In the genomic region with DNA sequence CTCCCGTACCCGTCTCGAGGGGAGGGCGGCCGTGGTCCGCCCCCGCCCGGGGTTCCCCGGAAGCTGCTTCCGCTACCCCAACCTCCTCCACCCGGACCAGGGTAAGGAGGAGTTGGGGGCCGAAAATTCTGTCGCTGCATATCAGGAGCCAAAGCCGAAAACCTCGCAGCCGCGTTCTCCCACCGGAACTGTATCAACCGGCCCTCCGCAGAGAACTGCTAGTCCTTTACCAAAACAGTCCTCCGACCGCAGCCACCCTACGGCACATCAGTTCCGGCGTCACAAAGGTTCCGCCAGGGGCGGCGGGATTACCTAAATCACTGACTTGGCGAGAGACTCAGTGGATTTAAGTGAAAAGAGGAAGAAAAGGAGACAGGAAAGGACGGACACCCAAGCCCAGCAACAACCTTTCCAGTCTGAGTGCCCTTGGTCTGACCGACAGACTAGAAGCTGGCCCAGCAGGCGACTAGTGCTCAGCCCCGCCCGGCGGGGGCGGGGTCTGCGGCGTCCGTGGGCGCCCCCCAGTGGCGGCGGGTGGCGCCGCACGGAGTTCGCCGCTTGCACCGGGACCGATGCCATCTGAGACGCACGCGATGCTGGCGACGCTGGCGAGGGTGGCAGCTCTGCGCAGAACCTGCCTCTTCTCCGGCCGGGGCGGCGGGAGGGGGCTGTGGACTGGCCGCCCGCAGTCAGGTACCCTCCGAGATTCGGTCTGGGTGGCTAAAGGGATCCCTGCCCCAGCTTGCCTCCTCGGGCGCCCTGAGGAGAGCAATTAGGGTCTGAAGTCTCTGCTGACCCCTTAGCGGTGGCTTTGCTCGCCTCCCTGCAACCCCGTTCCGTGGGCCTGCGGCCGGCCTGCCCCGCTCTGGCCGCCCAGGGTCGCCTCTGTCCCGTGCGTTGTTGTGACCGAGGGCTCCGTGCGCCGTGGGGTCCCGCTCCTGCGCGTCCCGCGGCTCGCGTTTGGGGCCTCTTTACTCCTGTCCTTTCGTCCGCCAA, we compare ENCODE assay signal across 1 cellular context.
TF ChIP-seq lines count a peak whose summit lies in the region.

A gene (minus strand): TSS at position 195 of the 996 bp plus-strand sequence. CDS start 55 bp downstream, at position 140.
A gene (plus strand): TSS at position 578 of the 996 bp plus-strand sequence.

TF ChIP-seq in HepG2, 621 proteins besides CTCF, POLR2A, EP300 and RAD21 (continued from another document):
- no peak for TF ChIP-seq ZNF44 (CRISPR knock-in tag; IDR thresholded peaks at IDR 0.05)
- peak; percentile 88 for TF ChIP-seq ZMYM4 (CRISPR knock-in tag; IDR thresholded peaks at IDR 0.05)
- TF ChIP-seq TP53 (CRISPR knock-in tag; conservative IDR thresholded peaks at IDR 0.05) = no peak
- peak; percentile 62; the same call in 1 of the 2 replicates for TF ChIP-seq ZBTB7B (CRISPR knock-in tag; IDR thresholded peaks at IDR 0.05)
- TF ChIP-seq MYC (CRISPR knock-in tag; IDR thresholded peaks at IDR 0.05; ENCODE audit: borderline replicate concordance) = peak; percentile 83
- no peak for TF ChIP-seq ZBTB3 (CRISPR knock-in tag; IDR thresholded peaks at IDR 0.05; ENCODE audit: borderline replicate concordance, low read depth)
- no peak for TF ChIP-seq SCMH1 (CRISPR knock-in tag; IDR thresholded peaks at IDR 0.05; ENCODE audit: borderline replicate concordance)
- TF ChIP-seq HMG20B (CRISPR knock-in tag; conservative IDR thresholded peaks at IDR 0.05) = peak; percentile 72
- peak; percentile 35; the same call in 1 of the 2 replicates for TF ChIP-seq ZNF619 (CRISPR knock-in tag; IDR thresholded peaks at IDR 0.05)
- TF ChIP-seq MATR3 (CRISPR knock-in tag; IDR thresholded peaks at IDR 0.05) = no peak
- no peak for TF ChIP-seq MLLT10 (CRISPR knock-in tag; IDR thresholded peaks at IDR 0.05)
- no peak; the same call in 1 of the 2 replicates for TF ChIP-seq ZC3H4 (CRISPR knock-in tag; IDR thresholded peaks at IDR 0.05; ENCODE audit: borderline replicate concordance)
- TF ChIP-seq BRCA1 (CRISPR knock-in tag; IDR thresholded peaks at IDR 0.05) = 0 out of 2 replicates have a peak, but pooled peaks have one; percentile 56
- TF ChIP-seq, protein P1, sequence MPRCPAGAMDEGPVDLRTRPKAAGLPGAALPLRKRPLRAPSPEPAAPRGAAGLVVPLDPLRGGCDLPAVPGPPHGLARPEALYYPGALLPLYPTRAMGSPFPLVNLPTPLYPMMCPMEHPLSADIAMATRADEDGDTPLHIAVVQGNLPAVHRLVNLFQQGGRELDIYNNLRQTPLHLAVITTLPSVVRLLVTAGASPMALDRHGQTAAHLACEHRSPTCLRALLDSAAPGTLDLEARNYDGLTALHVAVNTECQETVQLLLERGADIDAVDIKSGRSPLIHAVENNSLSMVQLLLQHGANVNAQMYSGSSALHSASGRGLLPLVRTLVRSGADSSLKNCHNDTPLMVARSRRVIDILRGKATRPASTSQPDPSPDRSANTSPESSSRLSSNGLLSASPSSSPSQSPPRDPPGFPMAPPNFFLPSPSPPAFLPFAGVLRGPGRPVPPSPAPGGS (CRISPR knock-in tag; IDR thresholded peaks at IDR 0.05) = no peak; the same call in 1 of the 2 replicates
- peak; percentile 89 for TF ChIP-seq ZFY (CRISPR knock-in tag; IDR thresholded peaks at IDR 0.05)
- TF ChIP-seq, protein P2, sequence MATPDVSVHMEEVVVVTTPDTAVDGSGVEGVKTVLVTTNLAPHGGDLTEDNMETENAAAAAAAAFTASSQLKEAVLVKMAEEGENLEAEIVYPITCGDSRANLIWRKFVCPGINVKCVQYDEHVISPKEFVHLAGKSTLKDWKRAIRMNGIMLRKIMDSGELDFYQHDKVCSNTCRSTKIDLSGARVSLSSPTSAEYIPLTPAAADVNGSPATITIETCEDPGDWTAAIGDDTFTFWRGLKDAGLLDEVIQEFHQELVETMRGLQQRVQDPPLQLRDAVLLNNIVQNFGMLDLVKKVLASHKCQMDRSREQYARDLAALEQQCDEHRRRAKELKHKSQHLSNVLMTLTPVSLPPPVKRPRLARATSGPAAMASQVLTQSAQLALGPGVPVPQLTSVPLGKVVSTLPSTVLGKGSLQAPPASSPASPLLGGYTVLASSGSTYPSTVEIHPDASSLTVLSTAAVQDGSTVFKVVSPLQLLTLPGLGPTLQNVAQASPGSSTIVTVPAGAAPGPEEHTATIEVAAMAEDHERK (CRISPR knock-in tag; IDR thresholded peaks at IDR 0.05; ENCODE audit: low read depth) = no peak
- peak; percentile 34; the same call in 1 of the 2 replicates for TF ChIP-seq ZNF335 (CRISPR knock-in tag; IDR thresholded peaks at IDR 0.05)
- peak; percentile 92 for TF ChIP-seq TAF1 (CRISPR knock-in tag; IDR thresholded peaks at IDR 0.05)
- TF ChIP-seq ZFP36 (IDR thresholded peaks at IDR 0.05; ENCODE audit: borderline replicate concordance, low read depth, low read length, partially characterized antibody) = no peak
- 0 out of 2 replicates have a peak, but pooled peaks have one; percentile 12 for TF ChIP-seq FOXJ3 (CRISPR knock-in tag; IDR thresholded peaks at IDR 0.05; ENCODE audit: borderline replicate concordance)
- no peak for TF ChIP-seq ZNF83 (CRISPR knock-in tag; IDR thresholded peaks at IDR 0.05; ENCODE audit: borderline replicate concordance)
- peak; percentile 91 for TF ChIP-seq HOXA5 (CRISPR knock-in tag; IDR thresholded peaks at IDR 0.05)
- no peak; the same call in none of the 2 replicates for TF ChIP-seq KLF15 (CRISPR knock-in tag; IDR thresholded peaks at IDR 0.05; ENCODE audit: borderline replicate concordance)
- no peak for TF ChIP-seq ZNF713 (CRISPR knock-in tag; IDR thresholded peaks at IDR 0.05)
- TF ChIP-seq, protein P3, sequence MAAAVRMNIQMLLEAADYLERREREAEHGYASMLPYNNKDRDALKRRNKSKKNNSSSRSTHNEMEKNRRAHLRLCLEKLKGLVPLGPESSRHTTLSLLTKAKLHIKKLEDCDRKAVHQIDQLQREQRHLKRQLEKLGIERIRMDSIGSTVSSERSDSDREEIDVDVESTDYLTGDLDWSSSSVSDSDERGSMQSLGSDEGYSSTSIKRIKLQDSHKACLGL (CRISPR knock-in tag; IDR thresholded peaks at IDR 0.05) = peak; percentile 92; the same call in 1 of the 2 replicates
- peak; percentile 33; the same call in 1 of the 2 replicates for TF ChIP-seq CREB1 (IDR thresholded peaks at IDR 0.05)
- TF ChIP-seq CREB1 (CRISPR knock-in tag; IDR thresholded peaks at IDR 0.05) = peak; percentile 55; the same call in 1 of the 2 replicates
- TF ChIP-seq, protein P4, sequence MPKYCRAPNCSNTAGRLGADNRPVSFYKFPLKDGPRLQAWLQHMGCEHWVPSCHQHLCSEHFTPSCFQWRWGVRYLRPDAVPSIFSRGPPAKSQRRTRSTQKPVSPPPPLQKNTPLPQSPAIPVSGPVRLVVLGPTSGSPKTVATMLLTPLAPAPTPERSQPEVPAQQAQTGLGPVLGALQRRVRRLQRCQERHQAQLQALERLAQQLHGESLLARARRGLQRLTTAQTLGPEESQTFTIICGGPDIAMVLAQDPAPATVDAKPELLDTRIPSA (CRISPR knock-in tag; IDR thresholded peaks at IDR 0.05; ENCODE audit: borderline replicate concordance) = no peak
- peak; percentile 100 for TF ChIP-seq ASH2L (IDR thresholded peaks at IDR 0.05; ENCODE audit: insufficient read length, low read depth, low read length)
- TF ChIP-seq, protein P5, sequence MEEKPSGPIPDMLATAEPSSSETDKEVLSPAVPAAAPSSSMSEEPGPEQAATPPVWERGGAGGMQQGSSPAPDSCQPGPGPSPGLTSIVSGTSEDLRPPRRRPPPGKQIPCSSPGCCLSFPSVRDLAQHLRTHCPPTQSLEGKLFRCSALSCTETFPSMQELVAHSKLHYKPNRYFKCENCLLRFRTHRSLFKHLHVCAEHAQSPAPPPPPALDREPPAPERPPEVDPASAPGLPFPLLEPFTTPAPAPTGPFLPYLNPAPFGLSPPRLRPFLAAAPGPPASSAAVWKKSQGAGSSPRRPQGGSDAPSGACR (CRISPR knock-in tag; IDR thresholded peaks at IDR 0.05) = peak; percentile 80; the same call in 1 of the 2 replicates
- no peak for TF ChIP-seq ZNF839 (CRISPR knock-in tag; IDR thresholded peaks at IDR 0.05; ENCODE audit: borderline replicate concordance)
- no peak for TF ChIP-seq DNMT3B (CRISPR knock-in tag; conservative IDR thresholded peaks at IDR 0.05)
- TF ChIP-seq, protein P6, sequence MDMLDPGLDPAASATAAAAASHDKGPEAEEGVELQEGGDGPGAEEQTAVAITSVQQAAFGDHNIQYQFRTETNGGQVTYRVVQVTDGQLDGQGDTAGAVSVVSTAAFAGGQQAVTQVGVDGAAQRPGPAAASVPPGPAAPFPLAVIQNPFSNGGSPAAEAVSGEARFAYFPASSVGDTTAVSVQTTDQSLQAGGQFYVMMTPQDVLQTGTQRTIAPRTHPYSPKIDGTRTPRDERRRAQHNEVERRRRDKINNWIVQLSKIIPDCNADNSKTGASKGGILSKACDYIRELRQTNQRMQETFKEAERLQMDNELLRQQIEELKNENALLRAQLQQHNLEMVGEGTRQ (IDR thresholded peaks at IDR 0.05; ENCODE audit: low read depth, low read length) = no peak
- TF ChIP-seq, protein P6 (CRISPR knock-in tag; IDR thresholded peaks at IDR 0.05; ENCODE audit: borderline replicate concordance) = no peak
- no peak for TF ChIP-seq KDM6A (CRISPR knock-in tag; IDR thresholded peaks at IDR 0.05; ENCODE audit: low read depth)
- peak; percentile 9; the same call in 1 of the 2 replicates for TF ChIP-seq HES4 (CRISPR knock-in tag; IDR thresholded peaks at IDR 0.05; ENCODE audit: borderline replicate concordance)
- no peak for TF ChIP-seq ZFAT (CRISPR knock-in tag; conservative IDR thresholded peaks at IDR 0.05)
- no peak for TF ChIP-seq POLR2AphosphoS2 (IDR thresholded peaks at IDR 0.05; ENCODE audit: low read depth, low read length)
- TF ChIP-seq ZNF160 (CRISPR knock-in tag; IDR thresholded peaks at IDR 0.05) = peak; percentile 75; the same call in 1 of the 2 replicates
- TF ChIP-seq SRSF1 (optimal IDR thresholded peaks at IDR 0.05; ENCODE audit: low read depth, low read length) = peak; percentile 94
- peak; percentile 88 for TF ChIP-seq ZFX (CRISPR knock-in tag; IDR thresholded peaks at IDR 0.05; ENCODE audit: low read depth)
- no peak for TF ChIP-seq SRY (CRISPR knock-in tag; IDR thresholded peaks at IDR 0.05)
- TF ChIP-seq ZNF746 (CRISPR knock-in tag; IDR thresholded peaks at IDR 0.05) = peak; percentile 57; the same call in 1 of the 2 replicates
- TF ChIP-seq BORCS8-MEF2B (CRISPR knock-in tag; IDR thresholded peaks at IDR 0.05) = no peak; the same call in 1 of the 2 replicates
- peak; percentile 93 for TF ChIP-seq ZNF205 (CRISPR knock-in tag; IDR thresholded peaks at IDR 0.05)
- TF ChIP-seq, protein P7, sequence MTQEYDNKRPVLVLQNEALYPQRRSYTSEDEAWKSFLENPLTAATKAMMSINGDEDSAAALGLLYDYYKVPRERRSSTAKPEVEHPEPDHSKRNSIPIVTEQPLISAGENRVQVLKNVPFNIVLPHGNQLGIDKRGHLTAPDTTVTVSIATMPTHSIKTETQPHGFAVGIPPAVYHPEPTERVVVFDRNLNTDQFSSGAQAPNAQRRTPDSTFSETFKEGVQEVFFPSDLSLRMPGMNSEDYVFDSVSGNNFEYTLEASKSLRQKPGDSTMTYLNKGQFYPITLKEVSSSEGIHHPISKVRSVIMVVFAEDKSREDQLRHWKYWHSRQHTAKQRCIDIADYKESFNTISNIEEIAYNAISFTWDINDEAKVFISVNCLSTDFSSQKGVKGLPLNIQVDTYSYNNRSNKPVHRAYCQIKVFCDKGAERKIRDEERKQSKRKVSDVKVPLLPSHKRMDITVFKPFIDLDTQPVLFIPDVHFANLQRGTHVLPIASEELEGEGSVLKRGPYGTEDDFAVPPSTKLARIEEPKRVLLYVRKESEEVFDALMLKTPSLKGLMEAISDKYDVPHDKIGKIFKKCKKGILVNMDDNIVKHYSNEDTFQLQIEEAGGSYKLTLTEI (CRISPR knock-in tag; conservative IDR thresholded peaks at IDR 0.05) = no peak
- no peak for TF ChIP-seq ZNF451 (CRISPR knock-in tag; IDR thresholded peaks at IDR 0.05)
- TF ChIP-seq ZNF891 (CRISPR knock-in tag; IDR thresholded peaks at IDR 0.05) = peak; percentile 88
- TF ChIP-seq EEA1 (CRISPR knock-in tag; IDR thresholded peaks at IDR 0.05; ENCODE audit: borderline replicate concordance) = peak; percentile 14; the same call in 1 of the 2 replicates
- peak; percentile 33; the same call in 1 of the 2 replicates for TF ChIP-seq ZNF788 (CRISPR knock-in tag; IDR thresholded peaks at IDR 0.05; ENCODE audit: borderline replicate concordance)
- peak; percentile 51 for TF ChIP-seq YY1 (IDR thresholded peaks at IDR 0.05; ENCODE audit: insufficient read depth, insufficient replicate concordance, low read depth, low read length)
